ENCODE assay signal across 13 cellular contexts in the genomic region with DNA sequence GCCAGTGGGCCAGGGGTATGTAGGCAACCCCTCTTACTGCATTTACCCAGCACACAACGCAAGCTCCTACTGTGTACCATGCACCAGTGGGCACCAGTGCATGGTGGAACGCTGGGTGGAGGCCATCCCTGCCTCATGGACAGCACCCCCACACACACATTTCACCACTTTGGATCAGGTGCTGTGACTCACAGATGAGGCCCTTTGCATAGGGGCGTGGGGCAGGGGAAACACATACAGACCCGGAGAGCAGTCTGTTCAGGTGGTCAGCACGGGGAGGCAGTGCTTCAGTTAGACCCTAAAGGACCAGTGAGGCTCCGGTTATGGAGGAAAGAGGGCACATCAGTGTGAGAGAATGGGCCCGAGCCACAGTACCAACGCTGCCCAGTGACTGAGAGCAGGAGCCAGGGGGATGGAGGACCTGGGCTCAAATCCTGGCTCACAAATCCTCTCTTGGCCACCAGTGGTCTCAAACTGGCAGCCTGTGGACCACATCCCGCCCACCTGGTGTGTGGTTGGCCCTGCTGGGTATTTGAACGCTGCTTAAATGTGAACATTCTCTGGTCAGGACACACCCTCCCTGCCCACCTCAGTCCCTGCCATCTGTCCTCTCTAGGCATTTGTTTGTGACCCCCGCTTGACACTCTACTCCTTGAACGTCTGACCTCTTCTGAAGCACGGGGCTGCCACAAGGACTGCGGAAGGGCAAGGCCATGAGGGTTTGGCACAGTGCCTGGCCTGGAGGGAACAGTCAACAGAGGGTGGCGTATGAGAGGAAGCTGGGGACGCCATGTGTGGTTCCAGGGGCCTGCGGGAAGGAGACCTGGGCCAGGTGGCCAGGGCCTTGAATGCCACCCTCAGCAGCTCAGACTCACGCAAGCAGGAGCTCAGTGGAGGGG. TPM values are rescaled to one million over a fixed set of nuclear protein-coding genes. Genes with fewer than 3 reads are reported as not detected.
A peak's percentile ranks its signal among the peaks of the same experiment; 100 is the strongest.
DNase-seq lines count a peak whose midpoint lies in the region; ATAC-seq and TF ChIP-seq lines count a peak whose summit lies in the region.
"Had no signal": no experiment of that assay in that cellular context is flagged by ENCODE, and none has a peak within 500 bp of the region (broad histone marks: within the 10 kb centered on the region; RNA-seq: fewer than 3 reads in every experiment).

No MANE protein-coding gene starts in this region.

- ATAC-seq in activated T-helper 17 cell treated with anti-CD3 and anti-CD28 coated beads, Interleukin-2, amount 50 U/mL, for 72 hours (replicated peaks): no peak
- ATAC-seq: K562 had no signal

- H3K4me3 Mint-ChIP-seq in chondrocyte (ENCODE audit: unreplicated experiment): no peak overlapping the region
- H3K4me3 Mint-ChIP-seq in CD8-positive, alpha-beta memory T cell: no peak overlapping the region
- no peak overlapping the region for H3K4me3 Mint-ChIP-seq in activated T-helper 17 cell treated with anti-CD3 and anti-CD28 coated beads, Interleukin-2, amount 50 U/mL, for 72 hours
- H3K4me3 Mint-ChIP-seq: nephron; T-helper 2 cell treated with Interferon-gamma antibody and Interleukin-4, amounts not matched to agents 5 μg/mL and 100 μg/mL, for 36 hours had no signal

- CTCF ChIA-PET in CD8-positive, alpha-beta memory T cell (lab: Charles Lee): interaction anchor here (1.7 kb wide), 1 partner anchor 20 kb away, joined by 3 read pairs; no protein-coding TSS in a partner anchor

- TF ChIP-seq CTCF in chondrocyte (IDR thresholded peaks at IDR 0.05): no peak

- no peaks in the 10 kb centered on the region for H3K36me3 ChIP-seq in CD8-positive, alpha-beta memory T cell (ENCODE audit: insufficient read depth, low read length)

- no peak overlapping the region for H3K27ac ChIP-seq in CD8-positive, alpha-beta memory T cell (ENCODE audit: low read depth, low read length)

- H3K36me3 Mint-ChIP-seq in chondrocyte (ENCODE audit: low read depth): peaks cover 10% of the 10 kb centered on the region
- H3K36me3 Mint-ChIP-seq in CD8-positive, alpha-beta memory T cell: peaks cover 0 to 25% (median 0%) of the 10 kb centered on the region in 3 donors
- no peaks in the 10 kb centered on the region for H3K36me3 Mint-ChIP-seq in activated T-helper 17 cell treated with anti-CD3 and anti-CD28 coated beads, Interleukin-2, amount 50 U/mL, for 72 hours (ENCODE audit: low read depth)

- peaks cover 2% of the 10 kb centered on the region for H3K4me1 Mint-ChIP-seq in chondrocyte (ENCODE audit: low read depth)
- no peaks in the 10 kb centered on the region for H3K4me1 Mint-ChIP-seq in CD8-positive, alpha-beta memory T cell
- no peaks in the 10 kb centered on the region for H3K4me1 Mint-ChIP-seq in activated T-helper 17 cell treated with anti-CD3 and anti-CD28 coated beads, Interleukin-2, amount 50 U/mL, for 72 hours

- H3K4me3 ChIP-seq in CD8-positive, alpha-beta memory T cell (ENCODE audit: low read length): no peak overlapping the region
- H3K4me3 ChIP-seq: K562 had no signal

- no peak overlapping the region for H3K27ac Mint-ChIP-seq in chondrocyte (ENCODE audit: unreplicated experiment)
- H3K27ac Mint-ChIP-seq in CD8-positive, alpha-beta memory T cell: peak overlapping the region in 1 of 8 donors; percentile 72
- no peak overlapping the region for H3K27ac Mint-ChIP-seq in activated T-helper 17 cell treated with anti-CD3 and anti-CD28 coated beads, Interleukin-2, amount 50 U/mL, for 72 hours
- H3K27ac Mint-ChIP-seq: T-helper 2 cell treated with Interferon-gamma antibody and Interleukin-4, amounts not matched to agents 5 μg/mL and 100 μg/mL, for 36 hours had no signal

- H3K27me3 Mint-ChIP-seq in chondrocyte (ENCODE audit: low read depth): no peaks in the 10 kb centered on the region
- H3K27me3 Mint-ChIP-seq in CD8-positive, alpha-beta memory T cell: peaks cover 15 to 27% of the 10 kb centered on the region in 2 donors
- peaks cover 12% of the 10 kb centered on the region for H3K27me3 Mint-ChIP-seq in activated T-helper 17 cell treated with anti-CD3 and anti-CD28 coated beads, Interleukin-2, amount 50 U/mL, for 72 hours

- peak; percentile 19 for DNase-seq in D341Med (ENCODE audit: low spot score)
- DNase-seq in NCI-H1092 treated with DMSO at 0.1 percent for 48 hours (lab: John Stamatoyannopoulos, UW): peak; percentile 28
- DNase-seq in chondrocyte (ENCODE audit: low spot score): peak; percentile 82
- peak; percentile 94 for DNase-seq in myocyte (ENCODE audit: low read depth)
- DNase-seq in CD8-positive, alpha-beta memory T cell: no peak
- DNase-seq in OCI-M2 (lab: John Stamatoyannopoulos, UW; ENCODE audit: unreplicated experiment): no peak
- DNase-seq in T1000 (lab: John Stamatoyannopoulos, UW): no peak
- DNase-seq: trophoblast cell had no signal

- H3K9me3 ChIP-seq in CD8-positive, alpha-beta memory T cell (ENCODE audit: low read length): peaks cover 6% of the 10 kb centered on the region

- no peaks in the 10 kb centered on the region for H3K27me3 ChIP-seq in CD8-positive, alpha-beta memory T cell (ENCODE audit: insufficient read depth, low read length, poor library complexity, severe bottlenecking)

- POLR2A ChIA-PET in CD8-positive, alpha-beta memory T cell (lab: Charles Lee): no interaction called here

- H3K9me3 Mint-ChIP-seq in chondrocyte (ENCODE audit: low read depth): peaks cover 24% of the 10 kb centered on the region
- peaks cover 9 to 21% (median 19%) of the 10 kb centered on the region in 5 donors for H3K9me3 Mint-ChIP-seq in CD8-positive, alpha-beta memory T cell
- peaks cover 11% of the 10 kb centered on the region for H3K9me3 Mint-ChIP-seq in activated T-helper 17 cell treated with anti-CD3 and anti-CD28 coated beads, Interleukin-2, amount 50 U/mL, for 72 hours

- no peaks in the 10 kb centered on the region for H3K4me1 ChIP-seq in CD8-positive, alpha-beta memory T cell (ENCODE audit: insufficient read depth, low read length)
- H3K4me1 ChIP-seq: Caco-2 had no signal

RNA-seq across cellular contexts. Expression of a gene that starts 46.7 kb away (rescaled TPM):
- 1.0 to 1.5 TPM (median 1.2 TPM) in 3 replicates for total RNA-seq in chondrocyte
- 5.7 and 9.1 TPM in 2 replicates for total RNA-seq in myocyte
- polyA plus RNA-seq in myocyte (2012): 1.9 TPM
- 1 to 10 TPM; 2.0 to 3.0 TPM for total RNA-seq in CD8-positive, alpha-beta memory T cell
- 0.32 TPM for polyA plus RNA-seq in CD8-positive, alpha-beta memory T cell
- total RNA-seq in activated T-helper 17 cell treated with anti-CD3 and anti-CD28 coated beads, Interleukin-2, amount 50 U/mL, for 72 hours: under 1 TPM; 0.11 to 0.63 TPM

Comparison
In these comparisons a context has a peak if more than half of its experiments do, and no peak if none do; other contexts are left out.
1. DNase-seq: peak in D341Med (single experiment), NCI-H1092 treated with DMSO at 0.1 percent for 48 hours (single experiment), chondrocyte (single experiment) and myocyte (single experiment); none in CD8-positive, alpha-beta memory T cell (0 of 5), OCI-M2 (single experiment) and T1000 (single experiment).